In the genomic region with DNA sequence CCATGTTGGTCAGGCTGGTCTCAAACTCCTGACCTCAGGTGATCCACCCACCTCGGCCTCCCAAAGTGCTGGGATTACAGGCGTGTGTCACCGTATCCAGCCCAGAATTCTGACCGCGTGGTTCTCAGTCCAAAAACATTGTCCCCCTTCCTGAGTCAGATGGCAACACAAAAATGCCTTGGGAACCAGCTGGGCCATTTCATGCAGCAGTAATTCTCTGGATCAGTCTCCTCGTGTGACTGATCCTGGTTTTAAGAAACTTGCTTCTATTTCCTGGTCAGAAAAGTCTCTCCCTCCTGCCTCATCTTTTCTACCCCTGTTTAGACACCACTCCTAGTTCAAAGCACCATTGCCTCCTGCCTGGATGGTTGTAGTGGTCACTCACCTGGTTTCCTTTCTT, we compare ENCODE assay signal across 23 cellular contexts.
"Had no signal": no experiment of that assay in that cellular context is flagged by ENCODE, and none has a peak within 500 bp of the region (broad histone marks: within the 10 kb centered on the region; RNA-seq: fewer than 3 reads in every experiment).

No MANE protein-coding gene starts in this region.

- ATAC-seq: effector memory CD8-positive, alpha-beta T cell; esophagus mucosa; gastrocnemius medialis; heart right ventricle; left cardiac atrium; left lung; left ventricle myocardium superior; lower lobe of right lung; mucosa of descending colon; naive thymus-derived CD8-positive, alpha-beta T cell had no signal

- DNase-seq: cortex of kidney; effector CD8-positive, alpha-beta T cell; effector memory CD8-positive, alpha-beta T cell; endodermal cell; erythroblast; esophagus squamous epithelium; foreskin fibroblast; foreskin melanocyte; gastrocnemius medialis; glutamatergic neuron; head of caudate nucleus; heart right ventricle; hippocampal formation; left cardiac atrium; left lung; left ventricle myocardium superior; lower lobe of right lung; mesenchymal stem cell; mucosa of descending colon; naive B cell; naive thymus-derived CD8-positive, alpha-beta T cell had no signal

- H3K27ac ChIP-seq: epithelial cell of prostate, esophagus squamous epithelium, gastrocnemius medialis, heart right ventricle, left lung, lower lobe of right lung had no signal
